In the genomic region with DNA sequence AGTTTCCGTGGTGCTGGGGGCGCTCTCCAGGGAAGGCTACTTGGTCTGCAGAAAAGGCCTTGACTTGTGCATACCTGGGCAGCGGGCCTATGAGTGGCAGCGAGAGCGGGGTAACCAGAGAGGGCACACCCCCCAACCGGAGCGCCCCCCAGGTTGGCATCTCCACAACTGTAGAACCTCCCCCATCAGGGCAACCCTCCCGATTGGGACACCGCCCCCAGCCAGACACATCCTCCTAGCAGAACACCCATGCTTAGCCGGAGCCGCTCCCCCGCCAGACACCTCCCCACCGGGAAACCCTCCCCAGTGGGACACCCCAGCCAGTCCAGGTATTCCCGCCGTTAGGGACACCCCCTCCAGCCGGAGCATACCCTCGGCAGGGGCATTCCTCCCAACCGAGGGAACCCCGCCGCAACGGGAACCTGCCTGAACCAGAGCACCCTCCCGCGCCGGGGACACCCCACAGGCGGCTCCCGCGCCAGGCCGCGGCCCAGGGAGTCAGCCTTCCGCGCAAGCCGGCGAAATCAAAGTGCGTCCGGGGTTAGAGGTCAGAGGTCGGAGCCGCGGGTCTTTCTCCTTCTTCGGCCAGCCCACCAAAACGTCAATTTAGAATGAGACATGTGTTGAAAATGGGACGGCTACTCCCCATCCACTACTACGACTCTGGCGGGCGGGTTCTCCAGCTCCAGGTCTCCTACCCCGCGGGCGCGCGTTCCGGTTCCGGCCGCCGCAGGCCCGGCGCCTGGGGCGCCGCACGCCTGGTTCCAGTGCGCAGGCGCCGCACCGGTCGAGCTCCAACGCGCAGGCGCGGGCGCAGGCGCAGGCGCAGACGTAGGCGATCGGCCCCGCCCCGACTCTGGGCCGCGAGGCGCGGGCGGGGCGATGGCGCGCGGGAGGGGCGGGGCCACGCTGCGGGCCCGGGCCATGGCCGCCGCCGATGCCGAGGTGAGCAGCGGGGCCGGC, we compare ENCODE assay signal across 8 cellular contexts. TPM values are rescaled to one million over a fixed set of nuclear protein-coding genes. Genes with fewer than 3 reads are reported as not detected.
DNase-seq lines count a peak whose midpoint lies in the region; ATAC-seq and TF ChIP-seq lines count a peak whose summit lies in the region.

A gene (plus strand): TSS at position 901 of the 963 bp plus-strand sequence. CDS start 24 bp downstream, at position 925.

- no peaks in the 10 kb centered on the region for H3K9me3 ChIP-seq in right lobe of liver

- H3K4me3 ChIP-seq in right lobe of liver = peak within 1 kb of the TSS; percentile 94 to 100 (median 94)

- H3K36me3 ChIP-seq in right lobe of liver = peaks cover 0 to 24% (median 3%) of the 10 kb centered on the region in 4 donors

- no peaks in the 10 kb centered on the region for H3K27me3 ChIP-seq in right lobe of liver

- ATAC-seq in HG03354 (IDR thresholded peaks at IDR 0.05; ENCODE audit: poor library complexity, severe bottlenecking, unreplicated experiment) (peak; percentile 71), right lobe of liver (peak; percentile 69 to 87 (median 74))

- 0% methylated on average over 11 of the region's 94 CpGs for WGBS in right lobe of liver (ENCODE audit: insufficient coverage, low coverage, low lambda C conversion rate, missing lambda C conversion rate)

- peak within 1 kb of the TSS; percentile 62 to 82 (median 77) for H3K27ac ChIP-seq in right lobe of liver

- peak; percentile 74 to 81 for DNase-seq in AML-193 (lab: John Stamatoyannopoulos, UW)
- peak; percentile 94 for DNase-seq in NCI-H69 (lab: John Stamatoyannopoulos, UW)
- DNase-seq in activated CD4-positive, alpha-beta T cell treated with anti-CD3 and anti-CD28 coated beads, Interleukin-2, amount 50 U/mL, for 24 hours (ENCODE audit: low read depth in 1 of 2, low spot score in 1 of 2) = peak; percentile 86
- DNase-seq in dermis blood vessel endothelial cell = peak; percentile 90
- peak; percentile 88 to 89 (median 88) for DNase-seq in right lobe of liver
- DNase-seq in stimulated activated CD4-positive, alpha-beta T cell treated with anti-CD3 and anti-CD28 coated beads, Interleukin-4, amount 100 ng/mL, for 24 hours = peak; percentile 87

- TF ChIP-seq CTCF in right lobe of liver (IDR thresholded peaks at IDR 0.05) = no peak

- intact Hi-C loops in right lobe of liver (cut with DNase I) = no loop called here

- TF ChIP-seq POLR2A in GM19099 (IDR thresholded peaks at IDR 0.05; ENCODE audit: extremely low read depth, insufficient read length, low read depth) (peak; percentile 84), right lobe of liver (IDR thresholded peaks at IDR 0.05) (peak; percentile 82)

- H3K4me1 ChIP-seq in right lobe of liver = peaks cover 0 to 29% (median 14%) of the 10 kb centered on the region in 4 donors

RNA-seq across cellular contexts. Expression of the gene that starts here (rescaled TPM):
- total RNA-seq in dermis blood vessel endothelial cell (65.3 and 89.3 TPM in 2 replicates), right lobe of liver (10 to 100 TPM; 26.8 to 51.9 (median 36.7) TPM)

Comparison
In these comparisons a context has a peak if more than half of its experiments do, and no peak if none do; other contexts are left out.
1. Peak in every context shown above with its lines: DNase-seq, ATAC-seq, H3K4me3 ChIP-seq and H3K27ac ChIP-seq.